In the genomic region with DNA sequence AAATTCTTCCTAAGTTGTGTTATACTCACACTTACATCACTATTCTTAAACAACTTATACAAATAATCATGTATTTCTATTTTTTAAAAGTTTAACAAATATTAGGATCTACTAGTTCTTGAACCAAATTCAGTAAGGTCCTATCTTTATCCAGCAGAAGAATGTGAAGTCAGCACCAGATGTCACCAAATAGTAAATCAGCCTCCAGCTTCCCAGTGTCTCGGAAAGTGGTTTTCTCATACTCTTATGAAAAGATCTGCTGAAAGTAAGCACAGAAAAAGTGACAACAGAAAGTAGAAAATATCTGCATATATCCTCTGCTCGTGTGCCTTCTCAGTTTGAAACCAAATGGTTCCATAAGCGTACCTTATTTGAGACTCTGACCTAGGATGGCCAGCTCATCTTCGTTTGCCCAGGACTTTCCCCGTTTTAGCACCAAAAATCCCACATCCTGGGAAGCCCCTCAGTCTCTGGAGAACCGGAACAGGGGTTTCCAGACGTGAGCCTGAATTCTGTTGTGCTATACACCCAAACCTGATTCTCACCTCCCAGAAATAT, we compare ENCODE assay signal across 1 cellular context.
TF ChIP-seq lines count a peak whose summit lies in the region.

No MANE protein-coding gene starts in this region.

TF ChIP-seq in SK-N-SH treated with all-trans-retinoic acid at 6 μM for 48 hours, 23 proteins besides CTCF, POLR2A, EP300 and RAD21 (continued from another document):
- TF ChIP-seq, protein P1, sequence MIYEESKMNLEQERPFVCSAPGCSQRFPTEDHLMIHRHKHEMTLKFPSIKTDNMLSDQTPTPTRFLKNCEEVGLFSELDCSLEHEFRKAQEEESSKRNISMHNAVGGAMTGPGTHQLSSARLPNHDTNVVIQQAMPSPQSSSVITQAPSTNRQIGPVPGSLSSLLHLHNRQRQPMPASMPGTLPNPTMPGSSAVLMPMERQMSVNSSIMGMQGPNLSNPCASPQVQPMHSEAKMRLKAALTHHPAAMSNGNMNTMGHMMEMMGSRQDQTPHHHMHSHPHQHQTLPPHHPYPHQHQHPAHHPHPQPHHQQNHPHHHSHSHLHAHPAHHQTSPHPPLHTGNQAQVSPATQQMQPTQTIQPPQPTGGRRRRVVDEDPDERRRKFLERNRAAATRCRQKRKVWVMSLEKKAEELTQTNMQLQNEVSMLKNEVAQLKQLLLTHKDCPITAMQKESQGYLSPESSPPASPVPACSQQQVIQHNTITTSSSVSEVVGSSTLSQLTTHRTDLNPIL (CRISPR knock-in tag; IDR thresholded peaks at IDR 0.05; ENCODE audit: low read depth), result no peak
- TF ChIP-seq ARNTL (CRISPR knock-in tag; IDR thresholded peaks at IDR 0.05; ENCODE audit: borderline replicate concordance, low read depth) (no peak), RARB (CRISPR knock-in tag; IDR thresholded peaks at IDR 0.05) (no peak)
